ENCODE assay signal across 10 cellular contexts in genomic region chr5:42872865-42873264, GRCh38.
DNase-seq lines count a peak whose midpoint lies in the region; TF ChIP-seq lines count a peak whose summit lies in the region.
"Had no signal": no experiment of that assay in that cellular context is flagged by ENCODE, and none has a peak within 500 bp of the region (broad histone marks: within the 10 kb centered on the region; RNA-seq: fewer than 3 reads in every experiment).

No MANE protein-coding gene starts in this region.

- no peak overlapping the region for H3K4me3 Mint-ChIP-seq in Caco-2 (ENCODE audit: unreplicated experiment)
- H3K4me3 Mint-ChIP-seq in progenitor cell of endocrine pancreas (ENCODE audit: low read depth) = no peak overlapping the region
- H3K4me3 Mint-ChIP-seq: CD4-positive, alpha-beta memory T cell had no signal

- H3K27me3 Mint-ChIP-seq in Caco-2 (ENCODE audit: insufficient read depth, unreplicated experiment) (no peaks in the 10 kb centered on the region), progenitor cell of endocrine pancreas (no peaks in the 10 kb centered on the region)

- POLR2A ChIA-PET in Caco-2 (lab: Charles Lee) = no interaction called here

- peaks cover 2% of the 10 kb centered on the region for H3K9me3 ChIP-seq in Caco-2
- H3K9me3 ChIP-seq in HAP-1 = no peaks in the 10 kb centered on the region; the same call in 1 of the 2 replicates
- H3K9me3 ChIP-seq: BE2C had no signal

- intact Hi-C loops in Caco-2 (cut with micrococcal nuclease; ENCODE audit: unreplicated experiment) = no loop called here

- H3K36me3 ChIP-seq in Caco-2 (ENCODE audit: control insufficient read depth, insufficient read depth, low read length) = no peaks in the 10 kb centered on the region; the same call in 1 of the 2 replicates
- no peaks in the 10 kb centered on the region for H3K36me3 ChIP-seq in HAP-1 (replicated peaks)
- H3K36me3 ChIP-seq: BE2C had no signal

- H3K4me3 ChIP-seq in Caco-2 (ENCODE audit: low read depth, low read length) (no peak overlapping the region), HAP-1 (no peak overlapping the region)

- TF ChIP-seq CTCF in Caco-2 (IDR thresholded peaks at IDR 0.05; ENCODE audit: insufficient read depth in 1 of 2, low read depth in 1 of 2, low read length in 1 of 2, severe bottlenecking in 1 of 2, unreplicated experiment in 1 of 2) (no peak), progenitor cell of endocrine pancreas (IDR thresholded peaks at IDR 0.05; ENCODE audit: unreplicated experiment) (no peak)

- H3K27me3 ChIP-seq in Caco-2 (replicated peaks; ENCODE audit: control insufficient read depth, insufficient read depth, low read length) (no peaks in the 10 kb centered on the region), HAP-1 (ENCODE audit: low read depth) (no peaks in the 10 kb centered on the region; the same call in 1 of the 2 replicates)
- H3K27me3 ChIP-seq: BE2C had no signal

- H3K27ac Mint-ChIP-seq in Caco-2 (ENCODE audit: unreplicated experiment) (peak overlapping the region; percentile 22), progenitor cell of endocrine pancreas (peak overlapping the region; percentile 58)
- H3K27ac Mint-ChIP-seq: CD4-positive, alpha-beta memory T cell had no signal

- CTCF ChIA-PET in Caco-2 (lab: Charles Lee) = no interaction called here

- DNase-seq in Caco-2 (no peak), OCI-M2 (lab: John Stamatoyannopoulos, UW; ENCODE audit: unreplicated experiment) (peak; percentile 16), erythroblast (lab: John Stamatoyannopoulos, UW) (peak; percentile 65 to 78), progenitor cell of endocrine pancreas (ENCODE audit: low spot score, unreplicated experiment) (no peak), HAP-1 (ENCODE audit: low spot score in 2 of 2) (no peak), RKO (ENCODE audit: low spot score) (no peak)
- DNase-seq in activated CD4-positive, alpha-beta T cell treated with anti-CD3 and anti-CD28 coated beads for 1 hour = no peak
- DNase-seq: BE2C; CD4-positive, alpha-beta memory T cell; GF-D8 had no signal

- peaks cover 38% of the 10 kb centered on the region for H3K4me1 Mint-ChIP-seq in Caco-2 (ENCODE audit: low read depth, unreplicated experiment)
- peaks cover 2% of the 10 kb centered on the region for H3K4me1 Mint-ChIP-seq in progenitor cell of endocrine pancreas (ENCODE audit: low read depth)

- TF ChIP-seq POLR2A in erythroblast (IDR thresholded peaks at IDR 0.05; ENCODE audit: low read length) = no peak

- H3K4me1 ChIP-seq in Caco-2 = peaks cover 40% of the 10 kb centered on the region
- no peaks in the 10 kb centered on the region for H3K4me1 ChIP-seq in HAP-1
- H3K4me1 ChIP-seq: BE2C had no signal

- in situ Hi-C loops in HAP-1 (cut with MboI; ENCODE audit: low sequenced_read_pairs) = no loop called here

- H3K36me3 Mint-ChIP-seq in Caco-2 (ENCODE audit: insufficient read depth, unreplicated experiment) = no peaks in the 10 kb centered on the region
- no peaks in the 10 kb centered on the region for H3K36me3 Mint-ChIP-seq in progenitor cell of endocrine pancreas (ENCODE audit: insufficient read depth)
- H3K36me3 Mint-ChIP-seq: CD4-positive, alpha-beta memory T cell had no signal

- BruUV-seq in Caco-2 (replicated peaks; lab: Mats Ljungman, UMichigan) = no TSS peak

- H3K9me3 Mint-ChIP-seq in Caco-2 (ENCODE audit: unreplicated experiment) = no peaks in the 10 kb centered on the region
- H3K9me3 Mint-ChIP-seq in progenitor cell of endocrine pancreas (ENCODE audit: low read depth) = no peaks in the 10 kb centered on the region

Comparison
In these comparisons a context has a peak if more than half of its experiments do, and no peak if none do; other contexts are left out.
1. DNase-seq: peak in OCI-M2 (single experiment) and erythroblast (2 of 2); none in Caco-2 (0 of 2), progenitor cell of endocrine pancreas (single experiment), HAP-1 (0 of 2), RKO (single experiment) and activated CD4-positive, alpha-beta T cell treated with anti-CD3 and anti-CD28 coated beads for 1 hour (single experiment).